8 cellular contexts compared by ENCODE assay signal in the genomic region with DNA sequence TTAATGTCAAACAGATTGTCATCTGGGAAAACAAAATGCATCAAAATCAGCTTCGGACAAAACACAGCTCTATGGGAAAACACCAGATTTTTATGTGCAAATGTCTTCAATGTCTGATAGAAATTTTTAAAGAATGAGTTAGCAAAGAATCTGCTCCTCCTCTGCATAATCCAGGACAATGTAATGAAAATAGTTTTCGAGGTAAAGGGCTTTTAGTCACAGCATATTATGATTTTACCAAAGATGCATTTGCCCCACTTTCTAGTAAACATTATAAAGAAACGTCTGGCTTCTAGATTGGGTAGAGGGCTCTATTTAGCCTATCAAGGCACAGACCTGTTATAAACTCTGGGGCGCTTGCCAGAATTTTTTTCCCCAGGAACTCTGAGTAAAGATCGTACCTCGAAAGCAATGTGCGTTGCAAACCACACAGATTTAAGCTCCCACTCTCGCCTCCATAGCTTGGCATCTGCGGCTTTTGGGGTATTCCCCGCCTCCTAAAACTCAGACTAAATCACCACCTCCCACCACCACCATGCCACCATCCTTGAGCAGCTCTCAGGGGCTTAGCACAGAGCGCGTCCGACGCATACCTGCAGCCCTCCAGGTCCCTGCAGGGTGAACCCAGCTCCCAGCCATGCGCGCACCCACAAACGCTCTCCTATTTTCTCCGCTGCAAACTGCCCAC. TPM values are rescaled to one million over a fixed set of nuclear protein-coding genes. Genes with fewer than 3 reads are reported as not detected.
A peak's percentile ranks its signal among the peaks of the same experiment; 100 is the strongest.
DNase-seq lines count a peak whose midpoint lies in the region; ATAC-seq and TF ChIP-seq lines count a peak whose summit lies in the region.

No MANE protein-coding gene starts in this region.

- peaks cover 5% of the 10 kb centered on the region for H3K9me3 Mint-ChIP-seq in activated CD8-positive, alpha-beta T cell treated with anti-CD3 and anti-CD28 coated beads for 36 hours
- peaks cover 3% of the 10 kb centered on the region for H3K9me3 Mint-ChIP-seq in type B pancreatic cell

- H2AFZ ChIP-seq in neuronal stem cell (ENCODE audit: low read length), result peak overlapping the region; percentile 95

- H2BK5ac ChIP-seq in neuronal stem cell (ENCODE audit: low read length), result no peak overlapping the region

- peak overlapping the region; percentile 0 for H3K23ac ChIP-seq in neuronal stem cell (ENCODE audit: low read depth, low read length, poor library complexity)

- H3K4me1 ChIP-seq in ES-I3 (ENCODE audit: insufficient read depth, low read length), result no peaks in the 10 kb centered on the region
- peaks cover 0 to 4% of the 10 kb centered on the region in 2 donors for H3K4me1 ChIP-seq in neuronal stem cell (ENCODE audit: control insufficient read depth in 2 of 2, insufficient read depth in 1 of 2, low read depth in 1 of 2, low read length in 2 of 2)

- H3K27ac Mint-ChIP-seq in activated CD8-positive, alpha-beta T cell treated with anti-CD3 and anti-CD28 coated beads for 36 hours, result peak overlapping the region; percentile 45
- H3K27ac Mint-ChIP-seq in type B pancreatic cell, result peak overlapping the region; percentile 70

- H3K9me3 ChIP-seq in ES-I3 (ENCODE audit: control insufficient read depth, insufficient read depth, low read length) (no peaks in the 10 kb centered on the region), neuronal stem cell (replicated peaks in 1 of 2; ENCODE audit: control insufficient read depth in 2 of 2, insufficient read depth in 1 of 2, low read depth in 1 of 2, low read length in 2 of 2) (no peaks in the 10 kb centered on the region)

- H3K27me3 ChIP-seq in neuronal stem cell (ENCODE audit: control insufficient read depth in 3 of 3, insufficient read depth in 3 of 3, low read depth in 1 of 3, low read length in 3 of 3), result peaks cover 2 to 42% (median 14%) of the 10 kb centered on the region in 3 experiments

- no peak overlapping the region for H3K4ac ChIP-seq in neuronal stem cell (ENCODE audit: low read length)

- peak overlapping the region; percentile 98 for H3K4me2 ChIP-seq in neuronal stem cell (ENCODE audit: insufficient read depth, low read length, poor library complexity, severe bottlenecking)

- H3K36me3 Mint-ChIP-seq in activated CD8-positive, alpha-beta T cell treated with anti-CD3 and anti-CD28 coated beads for 36 hours (ENCODE audit: low read depth), result no peaks in the 10 kb centered on the region
- no peaks in the 10 kb centered on the region for H3K36me3 Mint-ChIP-seq in type B pancreatic cell

- H4K91ac ChIP-seq in neuronal stem cell (ENCODE audit: low read depth, low read length, poor library complexity), result no peak overlapping the region

- POLR2A ChIA-PET in activated CD8-positive, alpha-beta T cell treated with anti-CD3 and anti-CD28 coated beads for 36 hours (lab: Charles Lee), result interaction anchor here (1.2 to 1.5 kb wide), 2 partner anchors 184 to 188 kb away, joined by 4 to 5 read pairs; a partner anchor contains a TSS

- H3K36me3 ChIP-seq in ES-I3 (ENCODE audit: insufficient read depth, low read length) (no peaks in the 10 kb centered on the region), neuronal stem cell (replicated peaks in 1 of 2; ENCODE audit: control insufficient read depth in 2 of 2, insufficient read depth in 2 of 2, low read length in 2 of 2) (no peaks in the 10 kb centered on the region)

- H3K79me1 ChIP-seq in neuronal stem cell (ENCODE audit: low read depth, low read length), result no peaks in the 10 kb centered on the region

- H3K9ac ChIP-seq in ES-I3 (ENCODE audit: low read depth, low read length) (peak overlapping the region; percentile 45; the same call in 1 of the 2 replicates), neuronal stem cell (ENCODE audit: low read depth, low read length, poor library complexity) (no peak overlapping the region)

- H2BK120ac ChIP-seq in neuronal stem cell (ENCODE audit: low read depth, low read length), result no peak overlapping the region

- peak overlapping the region; percentile 79 for H3K4me3 Mint-ChIP-seq in activated CD8-positive, alpha-beta T cell treated with anti-CD3 and anti-CD28 coated beads for 36 hours
- H3K4me3 Mint-ChIP-seq in type B pancreatic cell, result peak overlapping the region; percentile 87

- H3K4me1 Mint-ChIP-seq in activated CD8-positive, alpha-beta T cell treated with anti-CD3 and anti-CD28 coated beads for 36 hours (ENCODE audit: low read depth), result peaks cover 31% of the 10 kb centered on the region
- H3K4me1 Mint-ChIP-seq in type B pancreatic cell (ENCODE audit: unreplicated experiment), result peaks cover 6% of the 10 kb centered on the region

- CTCF ChIA-PET in activated CD8-positive, alpha-beta T cell treated with anti-CD3 and anti-CD28 coated beads for 36 hours (lab: Charles Lee), result interaction anchor here (0.7 to 5.7 kb wide), 26 partner anchors 9 to 397 kb away, joined by 3 to 33 read pairs (median 4); no protein-coding TSS in a partner anchor

- H4K8ac ChIP-seq in neuronal stem cell (ENCODE audit: low read depth, low read length), result no peak overlapping the region

- H3K14ac ChIP-seq in neuronal stem cell (ENCODE audit: low read length), result no peak overlapping the region

- peak overlapping the region; percentile 35 to 83 for H3K4me3 ChIP-seq in neuronal stem cell (ENCODE audit: low read length in 2 of 2)

- WGBS in neuronal stem cell (ENCODE audit: extremely low coverage in 2 of 2, insufficient read length in 2 of 2, insufficient replicate concordance in 1 of 2), 2 donors, result no CpG with 5 or more reads among the region's 18 CpGs

- peak; percentile 67 for DNase-seq in activated CD8-positive, alpha-beta T cell treated with anti-CD3 and anti-CD28 coated beads for 36 hours
- peak; percentile 2 for DNase-seq in neuronal stem cell (ENCODE audit: low spot score)
- DNase-seq in type B pancreatic cell (ENCODE audit: extremely low spot score, unreplicated experiment), result no peak
- DNase-seq in NK-92 treated with Interleukin-12 subunit alpha and Interleukin-12 subunit beta, amount 100 ng/mL, for 24 hours (lab: John Stamatoyannopoulos, UW), result no peak
- DNase-seq in DMS153 treated with DMSO at 0.1 percent for 48 hours (lab: John Stamatoyannopoulos, UW; ENCODE audit: unreplicated experiment), result no peak

- H2BK15ac ChIP-seq in neuronal stem cell (ENCODE audit: low read length), result no peak overlapping the region

- no peak overlapping the region for H3K27ac ChIP-seq in neuronal stem cell (replicated peaks; ENCODE audit: low read length)

- H3K27me3 Mint-ChIP-seq in activated CD8-positive, alpha-beta T cell treated with anti-CD3 and anti-CD28 coated beads for 36 hours, result peaks cover 6% of the 10 kb centered on the region
- peaks cover 57% of the 10 kb centered on the region for H3K27me3 Mint-ChIP-seq in type B pancreatic cell

- H2AK5ac ChIP-seq in neuronal stem cell (ENCODE audit: low read depth, low read length), result no peak overlapping the region

- intact Hi-C loops in activated CD8-positive, alpha-beta T cell treated with anti-CD3 and anti-CD28 coated beads for 36 hours (cut with micrococcal nuclease), result loop anchor here (10.0 kb wide), 3 partner anchors 133 to 323 kb away; no protein-coding TSS in a partner anchor

- TF ChIP-seq CTCF in activated CD8-positive, alpha-beta T cell treated with anti-CD3 and anti-CD28 coated beads for 36 hours (IDR thresholded peaks at IDR 0.05), result no peak
- TF ChIP-seq CTCF in type B pancreatic cell (conservative IDR thresholded peaks at IDR 0.05), result no peak

- H3K18ac ChIP-seq in neuronal stem cell (ENCODE audit: low read length), result no peak overlapping the region

- peak; percentile 3 for ATAC-seq in HG03520 (IDR thresholded peaks at IDR 0.05; ENCODE audit: unreplicated experiment)
- ATAC-seq in activated CD8-positive, alpha-beta T cell treated with anti-CD3 and anti-CD28 coated beads for 36 hours, result peak; percentile 57
- peak; percentile 45 for ATAC-seq in esophagus mucosa

- no peak overlapping the region for H2BK12ac ChIP-seq in neuronal stem cell (ENCODE audit: low read length)

RNA-seq across cellular contexts. Expression of a gene that starts 0.9 kb away (rescaled TPM):
- total RNA-seq in activated CD8-positive, alpha-beta T cell treated with anti-CD3 and anti-CD28 coated beads for 36 hours, result 1 to 10 TPM; 1.7 to 2.2 TPM
- total RNA-seq in esophagus mucosa, result 0.64 TPM
- 0.13 TPM for polyA plus RNA-seq in neuronal stem cell (2013, experiment 1 of 2)
- 0.10 TPM for polyA plus RNA-seq in neuronal stem cell (2013, experiment 2 of 2)
- 17.1 and 27.9 TPM in 2 replicates for total RNA-seq in type B pancreatic cell (ENCODE audit: low replicate concordance)

Comparison
In these comparisons a context has a peak if more than half of its experiments do, and no peak if none do; other contexts are left out.
1. ATAC-seq: peak in every context shown above with its lines; median percentile 57 in activated CD8-positive, alpha-beta T cell treated with anti-CD3 and anti-CD28 coated beads for 36 hours; 45 in esophagus mucosa; 3 in HG03520.
2. DNase-seq: peak in activated CD8-positive, alpha-beta T cell treated with anti-CD3 and anti-CD28 coated beads for 36 hours (single experiment) and neuronal stem cell (single experiment); none in type B pancreatic cell (single experiment), NK-92 treated with Interleukin-12 subunit alpha and Interleukin-12 subunit beta, amount 100 ng/mL, for 24 hours (single experiment) and DMS153 treated with DMSO at 0.1 percent for 48 hours (single experiment).